In the genomic region with DNA sequence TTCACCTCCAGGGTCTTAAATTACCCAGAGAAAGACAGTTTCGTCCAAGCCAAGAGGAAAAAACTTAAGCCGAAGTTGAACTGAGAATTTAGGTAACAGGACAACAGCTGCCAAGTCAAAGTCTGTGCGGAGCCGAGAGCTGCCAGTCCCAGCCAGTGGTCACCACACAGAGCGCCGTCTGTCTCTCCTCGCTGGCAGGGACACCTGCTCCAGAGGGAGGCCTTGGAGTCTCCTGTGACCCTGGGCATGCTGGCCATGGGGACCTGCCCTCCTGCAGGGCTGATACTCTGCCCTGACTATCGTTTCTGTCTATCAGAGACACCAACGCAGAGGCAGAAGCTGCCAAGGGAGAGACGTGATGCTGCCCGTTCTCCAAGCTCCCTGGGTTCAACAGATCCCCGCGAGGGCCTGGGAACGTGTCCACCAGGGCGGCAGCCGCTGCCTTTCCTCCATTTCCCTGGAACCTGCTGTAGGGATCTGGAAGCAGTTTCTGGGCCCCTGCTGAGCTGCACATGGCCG, we compare ENCODE assay signal across 20 cellular contexts.
DNase-seq lines count a peak whose midpoint lies in the region; ATAC-seq and TF ChIP-seq lines count a peak whose summit lies in the region.
"Had no signal": no experiment of that assay in that cellular context is flagged by ENCODE, and none has a peak within 500 bp of the region (broad histone marks: within the 10 kb centered on the region; RNA-seq: fewer than 3 reads in every experiment).

No MANE protein-coding gene starts in this region.

- TF ChIP-seq CTCF in H9 (conservative IDR thresholded peaks at IDR 0.05) (peak; percentile 20; the same call in 1 of the 3 replicates), GM10248 (IDR thresholded peaks at IDR 0.05; ENCODE audit: control extremely low read depth, extremely low read depth, low read depth, missing control alignments) (no peak)

- H4K8ac ChIP-seq in H9 (replicated peaks; ENCODE audit: insufficient read length, low read depth, low read length), result no peak overlapping the region

- H2BK5ac ChIP-seq in H9 (ENCODE audit: insufficient read length, low read length), result no peak overlapping the region

- H2BK120ac ChIP-seq in H9 (ENCODE audit: low read depth, low read length, poor library complexity, severe bottlenecking), result no peak overlapping the region

- no peak overlapping the region for H4K91ac ChIP-seq in H9 (ENCODE audit: insufficient read length, low read depth, low read length)

- H3K27me3 ChIP-seq in H9 (ENCODE audit: insufficient read depth, low read length) (no peaks in the 10 kb centered on the region), stomach smooth muscle (ENCODE audit: control insufficient read depth in 1 of 2, insufficient read depth in 2 of 2, low read length in 2 of 2) (no peaks in the 10 kb centered on the region)
- H3K27me3 ChIP-seq: BLaER1 had no signal

- H3K4me1 ChIP-seq in H9 (ENCODE audit: insufficient read depth, low read length) (peaks cover 4% of the 10 kb centered on the region; the same call in 1 of the 2 replicates), stomach smooth muscle (ENCODE audit: control insufficient read depth, insufficient read depth, low read length) (peaks cover 20% of the 10 kb centered on the region)
- H3K4me1 ChIP-seq: BLaER1 had no signal

- no peak overlapping the region for H3K4me2 ChIP-seq in H9 (ENCODE audit: insufficient read depth, insufficient read length, low read length)
- H3K4me2 ChIP-seq: BLaER1, PC-9 had no signal

- no peaks in the 10 kb centered on the region for H3K36me3 ChIP-seq in stomach smooth muscle (ENCODE audit: control insufficient read depth in 2 of 2, insufficient read depth in 2 of 2, low read length in 2 of 2)
- H3K36me3 ChIP-seq: BLaER1 had no signal

- CTCF ChIA-PET in activated CD8-positive, alpha-beta T cell treated with anti-CD3 and anti-CD28 coated beads, Interleukin-2, amount 10 ng/mL, durations not matched to agents 7 days and 5 days (lab: Charles Lee), result no interaction called here
- CTCF ChIA-PET in GM10248 (lab: Yijun Ruan, JAX), result no interaction called here

- peak overlapping the region in 1 of 2 donors; percentile 15 for H3K4me3 ChIP-seq in stomach smooth muscle (ENCODE audit: low read length in 2 of 2)
- H3K4me3 ChIP-seq: BLaER1, PC-9 had no signal

- H3K79me1 ChIP-seq in H9 (ENCODE audit: insufficient read depth, low read depth, low read length, poor library complexity, severe bottlenecking), result no peaks in the 10 kb centered on the region

- POLR2A ChIA-PET in activated CD8-positive, alpha-beta T cell treated with anti-CD3 and anti-CD28 coated beads, Interleukin-2, amount 10 ng/mL, durations not matched to agents 7 days and 5 days (lab: Charles Lee), result no interaction called here
- POLR2A ChIA-PET in GM10248 (lab: Yijun Ruan, JAX), result no interaction called here

- H2AK5ac ChIP-seq in H9 (ENCODE audit: insufficient read length, low read length), result no peak overlapping the region

- H4K20me1 ChIP-seq in H9 (ENCODE audit: control insufficient read depth, insufficient read depth, insufficient read length), result no peaks in the 10 kb centered on the region
- H4K20me1 ChIP-seq: BLaER1 had no signal

- H3K23me2 ChIP-seq in H9 (ENCODE audit: insufficient read length, low read depth, low read length, poor library complexity, severe bottlenecking), result no peaks in the 10 kb centered on the region

- no peak overlapping the region for H3K14ac ChIP-seq in H9 (ENCODE audit: insufficient read depth, low read length)

- H2BK20ac ChIP-seq in H9 (ENCODE audit: low read depth, low read length, poor library complexity, severe bottlenecking), result no peak overlapping the region

- no peaks in the 10 kb centered on the region for H3K36me3 Mint-ChIP-seq in H9 (ENCODE audit: insufficient read depth in 1 of 3, low read depth in 3 of 3)
- H3K36me3 Mint-ChIP-seq in activated CD8-positive, alpha-beta T cell treated with anti-CD3 and anti-CD28 coated beads, Interleukin-2, amount 10 ng/mL, durations not matched to agents 7 days and 5 days (ENCODE audit: low read depth), result no peaks in the 10 kb centered on the region
- H3K36me3 Mint-ChIP-seq: CD4-positive, alpha-beta memory T cell had no signal

- no peak overlapping the region for H3K18ac ChIP-seq in H9 (ENCODE audit: insufficient read length, low read depth, low read length)

- WGBS in H9 (ENCODE audit: extremely low coverage, insufficient read length, low lambda C conversion rate), result no CpG with 5 or more reads among the region's 17 CpGs

- H3K4me3 Mint-ChIP-seq in H9, result no peak overlapping the region
- H3K4me3 Mint-ChIP-seq in activated CD8-positive, alpha-beta T cell treated with anti-CD3 and anti-CD28 coated beads, Interleukin-2, amount 10 ng/mL, durations not matched to agents 7 days and 5 days, result no peak overlapping the region
- H3K4me3 Mint-ChIP-seq: CD4-positive, alpha-beta memory T cell had no signal

- H3K9me3 ChIP-seq in H9 (ENCODE audit: control insufficient read depth, low read depth, low read length) (no peaks in the 10 kb centered on the region), stomach smooth muscle (ENCODE audit: control insufficient read depth in 2 of 2, low read length in 2 of 2) (peaks cover 0 to 6% of the 10 kb centered on the region in 2 donors)

- H3K9me3 Mint-ChIP-seq in H9, result no peaks in the 10 kb centered on the region; a peak in 2 of 5 replicates
- H3K9me3 Mint-ChIP-seq in activated CD8-positive, alpha-beta T cell treated with anti-CD3 and anti-CD28 coated beads, Interleukin-2, amount 10 ng/mL, durations not matched to agents 7 days and 5 days (ENCODE audit: insufficient read depth), result no peaks in the 10 kb centered on the region

- no peaks in the 10 kb centered on the region; the same call in 1 of the 2 replicates for H3K27me3 Mint-ChIP-seq in H9 (ENCODE audit: low read depth)
- H3K27me3 Mint-ChIP-seq in activated CD8-positive, alpha-beta T cell treated with anti-CD3 and anti-CD28 coated beads, Interleukin-2, amount 10 ng/mL, durations not matched to agents 7 days and 5 days (ENCODE audit: low read depth), result no peaks in the 10 kb centered on the region

- no peak overlapping the region for H2BK15ac ChIP-seq in H9 (ENCODE audit: low read depth, low read length)

- ATAC-seq in activated CD8-positive, alpha-beta T cell treated with anti-CD3 and anti-CD28 coated beads, Interleukin-2, amount 10 ng/mL, durations not matched to agents 7 days and 5 days, result no peak
- no peak for ATAC-seq in GM21717 (IDR thresholded peaks at IDR 0.05; ENCODE audit: unreplicated experiment)

- H4K5ac ChIP-seq in H9 (ENCODE audit: insufficient read length, low read depth, low read length), result no peak overlapping the region

- H3T11ph ChIP-seq in H9 (ENCODE audit: low read length), result no peak overlapping the region

- H3K27ac ChIP-seq in H9 (ENCODE audit: insufficient read length, low read depth, low read length) (no peak overlapping the region), stomach smooth muscle (ENCODE audit: low read length) (peak overlapping the region; percentile 58)
- H3K27ac ChIP-seq: BLaER1, HL-60, PC-9, RWPE1 had no signal

- H2BK12ac ChIP-seq in H9 (ENCODE audit: insufficient read length, low read depth, low read length), result no peak overlapping the region

- H3K79me2 ChIP-seq in H9 (ENCODE audit: insufficient read depth, low read length), result no peaks in the 10 kb centered on the region; the same call in 1 of the 2 replicates

- DNase-seq in H9, result no peak
- DNase-seq in NCI-H69 (lab: John Stamatoyannopoulos, UW), result peak; percentile 49
- DNase-seq in myocyte (ENCODE audit: low read depth), result peak; percentile 2
- DNase-seq in activated CD8-positive, alpha-beta T cell treated with anti-CD3 and anti-CD28 coated beads, Interleukin-2, amount 10 ng/mL, durations not matched to agents 7 days and 5 days, result no peak
- no peak for DNase-seq in GM10248 (ENCODE audit: extremely low spot score)
- DNase-seq in NCI-H510A treated with DMSO at 0.1 percent for 48 hours (lab: John Stamatoyannopoulos, UW), result no peak
- DNase-seq: Calu3; CD4-positive, alpha-beta memory T cell; MM.1S; NCI-H1092; NCI-H187; NCI-H2227 treated with DMSO at 0.1 percent for 48 hours; NCI-H524; PC-9; SIG-M5 had no signal

- H3K4ac ChIP-seq in H9 (ENCODE audit: low read depth, low read length), result no peak overlapping the region

- no peak overlapping the region; a peak in 1 of 7 replicates for H3K27ac Mint-ChIP-seq in H9
- no peak overlapping the region for H3K27ac Mint-ChIP-seq in activated CD8-positive, alpha-beta T cell treated with anti-CD3 and anti-CD28 coated beads, Interleukin-2, amount 10 ng/mL, durations not matched to agents 7 days and 5 days
- H3K27ac Mint-ChIP-seq: CD4-positive, alpha-beta memory T cell had no signal

- no peak overlapping the region for H2AFZ ChIP-seq in H9 (ENCODE audit: low read length)
- H2AFZ ChIP-seq: PC-9 had no signal

- no peak overlapping the region for H3K56ac ChIP-seq in H9 (ENCODE audit: insufficient read length, low read depth, low read length)

- peaks cover 7 to 14% of the 10 kb centered on the region in 2 experiments for H3K4me1 Mint-ChIP-seq in H9
- H3K4me1 Mint-ChIP-seq in activated CD8-positive, alpha-beta T cell treated with anti-CD3 and anti-CD28 coated beads, Interleukin-2, amount 10 ng/mL, durations not matched to agents 7 days and 5 days (ENCODE audit: low read depth), result no peaks in the 10 kb centered on the region
- H3K4me1 Mint-ChIP-seq: CD4-positive, alpha-beta memory T cell had no signal

- H3K9ac ChIP-seq in H9 (ENCODE audit: extremely low read depth, insufficient read length, low read length) (no peak overlapping the region), stomach smooth muscle (ENCODE audit: low read length in 2 of 2) (peak overlapping the region in 1 of 2 donors; percentile 29)
- H3K9ac ChIP-seq: BLaER1 had no signal

- H3K23ac ChIP-seq in H9 (ENCODE audit: insufficient read length, low read depth, low read length), result no peak overlapping the region

Comparison
In these comparisons a context has a peak if more than half of its experiments do, and no peak if none do; other contexts are left out.
1. DNase-seq: peak in NCI-H69 (single experiment) and myocyte (single experiment); none in H9 (single experiment), activated CD8-positive, alpha-beta T cell treated with anti-CD3 and anti-CD28 coated beads, Interleukin-2, amount 10 ng/mL, durations not matched to agents 7 days and 5 days (single experiment), GM10248 (single experiment) and NCI-H510A treated with DMSO at 0.1 percent for 48 hours (single experiment).